ENCODE assay signal across 11 cellular contexts in genomic region chr17:2485543-2485942, GRCh38. TPM values are rescaled to one million over a fixed set of nuclear protein-coding genes. Genes with fewer than 3 reads are reported as not detected.
DNase-seq lines count a peak whose midpoint lies in the region; TF ChIP-seq lines count a peak whose summit lies in the region.
"Had no signal": no experiment of that assay in that cellular context is flagged by ENCODE, and none has a peak within 500 bp of the region (broad histone marks: within the 10 kb centered on the region; RNA-seq: fewer than 3 reads in every experiment).

No MANE protein-coding gene starts in this region.

- peaks cover 2% of the 10 kb centered on the region; the same call in 1 of the 2 replicates for H3K4me1 ChIP-seq in GM23248 (ENCODE audit: insufficient read depth)

- H2AFZ ChIP-seq in GM23248: no peak overlapping the region

- no peaks in the 10 kb centered on the region for H3F3A ChIP-seq in GM23248 (ENCODE audit: insufficient read depth)

- 94 to 97% methylated on average over 5 of the region's 5 CpGs for WGBS in GM23248 (ENCODE audit: low coverage in 1 of 2, low lambda C conversion rate in 2 of 2, missing lambda C conversion rate in 2 of 2), 2 experiments

- H3K79me2 ChIP-seq in GM23248 (ENCODE audit: insufficient read depth): peaks cover 79% of the 10 kb centered on the region

- H3K9me3 ChIP-seq in GM23248 (ENCODE audit: low read depth): no peaks in the 10 kb centered on the region
- H3K9me3 ChIP-seq in SK-N-MC (ENCODE audit: low read depth, low read length): no peaks in the 10 kb centered on the region
- H3K9me3 ChIP-seq in MG63: no peaks in the 10 kb centered on the region

- H3K9ac ChIP-seq in GM23248: no peak overlapping the region
- peak overlapping the region; percentile 22 for H3K9ac ChIP-seq in SK-N-MC (ENCODE audit: insufficient read length)

- no peaks in the 10 kb centered on the region for H3K27me3 ChIP-seq in GM23248 (replicated peaks; ENCODE audit: insufficient read depth)
- H3K27me3 ChIP-seq in MG63: no peaks in the 10 kb centered on the region

- no peaks in the 10 kb centered on the region for H3K9me2 ChIP-seq in GM23248 (ENCODE audit: insufficient read depth)

- DNase-seq in GM23248 (peak; percentile 13), SK-N-MC (ENCODE audit: low read depth, low spot score) (no peak), fibroblast of the aortic adventitia (ENCODE audit: low read depth) (peak; percentile 53), skeletal muscle cell (ENCODE audit: low read depth) (peak; percentile 4), MG63 (no peak), NCI-H510A (lab: John Stamatoyannopoulos, UW) (no peak)
- DNase-seq in stimulated activated CD4-positive, alpha-beta T cell treated with anti-CD3 and anti-CD28 coated beads, Interleukin-15, amount 100 ng/mL, for 24 hours: no peak
- DNase-seq: activated naive CD4-positive, alpha-beta T cell; stimulated activated CD4-positive, alpha-beta T cell treated with anti-CD3 and anti-CD28 coated beads, Interleukin-4, amount 100 ng/mL, for 1 hour; stimulated activated naive CD4-positive, alpha-beta T cell treated with Interleukin-2 at 50 U/mL for 16 hours; T-cell had no signal

- H4K20me1 ChIP-seq in GM23248 (ENCODE audit: insufficient read depth): no peaks in the 10 kb centered on the region

- H3K36me3 ChIP-seq in GM23248 (ENCODE audit: low read depth): no peaks in the 10 kb centered on the region
- 0 out of 2 replicates have a peak, but pooled peaks cover 2% of the 10 kb centered on the region for H3K36me3 ChIP-seq in SK-N-MC (ENCODE audit: insufficient read depth, low read length)
- H3K36me3 ChIP-seq in MG63: no peaks in the 10 kb centered on the region

- no peak for TF ChIP-seq CTCF in fibroblast of the aortic adventitia (IDR thresholded peaks at IDR 0.05; ENCODE audit: insufficient read depth, low read length)

- H3K4me3 ChIP-seq in GM23248 (no peak overlapping the region), SK-N-MC (no peak overlapping the region), fibroblast of the aortic adventitia (ENCODE audit: low read depth, low read length) (no peak overlapping the region), skeletal muscle cell (ENCODE audit: low read depth, low read length) (no peak overlapping the region), MG63 (no peak overlapping the region)

- in situ Hi-C loops in GM23248 (cut with MboI): no loop called here

- no peak overlapping the region for H3K4me2 ChIP-seq in GM23248 (ENCODE audit: unreplicated experiment)

- H3K27ac ChIP-seq in GM23248 (no peak overlapping the region), SK-N-MC (peak overlapping the region; percentile 38; the same call in 1 of the 2 replicates)

RNA-seq across cellular contexts. Expression of gene METTL16, which starts 26.1 kb away (rescaled TPM):
- total RNA-seq in GM23248 (2014; rRNA removed; shearing (Covaris generic)): 9.7 and 12.0 TPM in 2 replicates
- polyA plus RNA-seq in GM23248 (2016; fragmentation: Nextera tagmentation; extraction: Ambion mirVana): 13.0 and 14.4 TPM in 2 replicates
- 12.3 and 18.7 TPM in 2 replicates for total RNA-seq in fibroblast of the aortic adventitia (ENCODE audit: low replicate concordance)
- total RNA-seq in MG63 (2014; rRNA removed; shearing (Covaris generic); ENCODE audit: low replicate concordance): 21.3 and 47.7 TPM in 2 replicates

Comparison
In these comparisons a context has a peak if more than half of its experiments do, and no peak if none do; other contexts are left out.
1. DNase-seq: peak in GM23248 (single experiment), fibroblast of the aortic adventitia (single experiment) and skeletal muscle cell (single experiment); none in SK-N-MC (single experiment), MG63 (single experiment), stimulated activated CD4-positive, alpha-beta T cell treated with anti-CD3 and anti-CD28 coated beads, Interleukin-15, amount 100 ng/mL, for 24 hours (single experiment) and NCI-H510A (single experiment).